Comparison of ENCODE assay signal across 9 cellular contexts in the genomic region with DNA sequence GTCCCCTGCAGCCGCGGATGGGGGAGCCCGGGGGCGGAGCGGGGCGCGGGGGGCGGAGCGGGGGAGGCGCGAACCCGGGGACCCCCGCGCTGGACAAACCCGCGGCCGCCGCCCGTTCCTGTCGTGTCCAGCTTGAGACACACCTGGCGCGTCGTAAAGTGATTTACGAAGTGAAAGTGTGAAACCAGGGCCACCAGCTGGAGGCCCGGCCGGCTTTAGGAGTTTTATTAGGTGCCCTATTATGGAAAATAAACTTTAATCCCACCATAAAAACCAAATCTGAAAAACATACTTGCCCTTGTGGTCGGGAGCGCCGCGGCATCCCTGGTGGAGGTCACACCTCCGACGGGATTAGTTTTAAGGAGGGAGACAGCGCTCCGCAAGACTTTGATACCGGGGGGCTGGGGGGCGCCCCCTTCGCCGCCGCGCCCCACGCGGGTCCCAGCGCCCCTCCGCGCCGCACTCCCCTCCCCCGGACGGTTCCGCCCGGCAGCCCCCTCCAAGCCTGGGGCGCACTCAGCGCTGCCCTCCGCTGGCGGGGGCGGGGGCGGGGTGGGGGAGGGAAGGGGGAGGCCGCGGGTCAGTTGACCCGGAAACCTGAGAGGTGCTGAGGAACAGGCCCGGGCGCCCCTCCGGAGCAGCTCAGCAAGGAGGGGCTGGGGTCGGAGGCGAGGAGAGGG. TPM values are rescaled to one million over a fixed set of nuclear protein-coding genes. Genes with fewer than 3 reads are reported as not detected.
DNase-seq lines count a peak whose midpoint lies in the region; ATAC-seq, FAIRE-seq and TF ChIP-seq lines count a peak whose summit lies in the region.
"Had no signal": no experiment of that assay in that cellular context is flagged by ENCODE, and none has a peak within 500 bp of the region (broad histone marks: within the 10 kb centered on the region; RNA-seq: fewer than 3 reads in every experiment).

No MANE protein-coding gene starts in this region.

- WGBS in pancreas, 2 donors, result 0 to 1% methylated on average over 45 to 64 of the region's 64 CpGs

- TF ChIP-seq CTCF in LNCaP clone FGC (IDR thresholded peaks at IDR 0.05; ENCODE audit: control insufficient read depth, extremely low read depth, insufficient read depth) (no peak), pancreas (IDR thresholded peaks at IDR 0.05) (no peak)

- H3K4me1 ChIP-seq in effector memory CD4-positive, alpha-beta T cell (ENCODE audit: control insufficient read depth, insufficient read depth, low read length, poor library complexity, severe bottlenecking), result peaks cover 16% of the 10 kb centered on the region
- H3K4me1 ChIP-seq in pancreas, result peaks cover 0 to 6% (median 0%) of the 10 kb centered on the region in 3 donors

- intact Hi-C loops in pancreas (cut with DNase I), result loop anchor here in 1 of 3 donors (10.0 kb wide), 1 partner anchor 135 kb away; a partner anchor contains a TSS

- ATAC-seq in pancreas (peak; percentile 28 to 57 (median 43)), HG03108 (IDR thresholded peaks at IDR 0.05; ENCODE audit: unreplicated experiment) (no peak)

- peaks cover 56% of the 10 kb centered on the region for H3K27me3 ChIP-seq in effector memory CD4-positive, alpha-beta T cell (replicated peaks; ENCODE audit: control insufficient read depth, insufficient read depth, low read length, poor library complexity, severe bottlenecking)
- H3K27me3 ChIP-seq in pancreas, result no peaks in the 10 kb centered on the region

- no peak overlapping the region for H3K27ac ChIP-seq in effector memory CD4-positive, alpha-beta T cell (ENCODE audit: insufficient read depth, low read length, poor library complexity, severe bottlenecking)
- H3K27ac ChIP-seq in pancreas, result peak overlapping the region; percentile 74 to 90 (median 86)

- H3K36me3 ChIP-seq in effector memory CD4-positive, alpha-beta T cell (ENCODE audit: control insufficient read depth, insufficient read depth, low read length), result no peaks in the 10 kb centered on the region
- no peaks in the 10 kb centered on the region for H3K36me3 ChIP-seq in pancreas

- H3K9me3 ChIP-seq in effector memory CD4-positive, alpha-beta T cell (ENCODE audit: control insufficient read depth, low read length), result no peaks in the 10 kb centered on the region
- no peaks in the 10 kb centered on the region for H3K9me3 ChIP-seq in pancreas

- FAIRE-seq in pancreas (lab: Jason Lieb, UNC) (no peak), HTR-8/SVneo (lab: Jason Lieb, UNC) (no peak)
- FAIRE-seq: A204.1 had no signal

- DNase-seq in DMS 273 (lab: John Stamatoyannopoulos, UW; ENCODE audit: unreplicated experiment) (peak; percentile 31), DMS 273 treated with DMSO at 0.1 percent for 48 hours (lab: John Stamatoyannopoulos, UW) (no peak), LNCaP clone FGC (ENCODE audit: low read depth) (no peak), pancreas (peak in 3 of 6 donors; percentile 23 to 71 (median 48)), HTR-8/SVneo (ENCODE audit: insufficient read length, low spot score) (no peak)
- no peak for DNase-seq in effector memory CD4-positive, alpha-beta T cell
- no peak for DNase-seq in central memory CD4-positive, alpha-beta T cell

- H3K4me3 ChIP-seq in LNCaP clone FGC (ENCODE audit: low read depth, low read length) (peak overlapping the region; percentile 58), pancreas (peak overlapping the region; percentile 41 to 68 (median 60))
- H3K4me3 ChIP-seq in effector memory CD4-positive, alpha-beta T cell (ENCODE audit: insufficient read depth, low read depth, low read length, poor library complexity, severe bottlenecking), result peak overlapping the region; percentile 49

RNA-seq across cellular contexts. Expression of a gene that starts 10.3 kb away (rescaled TPM):
- 10 to 100 TPM; 15.6 to 33.8 (median 21.9) TPM for total RNA-seq in pancreas
- polyA plus RNA-seq in pancreas, result 10 to 100 TPM; 21.0 to 47.3 TPM

RNA-seq across cellular contexts. Expression of a gene that starts 50.7 kb away (rescaled TPM):
- 10 to 100 TPM in 1 of 6 donors, 1 to 10 TPM in 5; 7.2 to 12.9 (median 8.7) TPM for total RNA-seq in pancreas
- 10 to 100 TPM in 1 of 2 donors, 1 to 10 TPM in 1; 8.5 to 11.1 TPM for polyA plus RNA-seq in pancreas
